ENCODE assay signal across 9 cellular contexts in genomic region chr12:59780605-59781135, GRCh38.
DNase-seq lines count a peak whose midpoint lies in the region; ATAC-seq, FAIRE-seq and TF ChIP-seq lines count a peak whose summit lies in the region.
"Had no signal": no experiment of that assay in that cellular context is flagged by ENCODE, and none has a peak within 500 bp of the region (broad histone marks: within the 10 kb centered on the region; RNA-seq: fewer than 3 reads in every experiment).

No MANE protein-coding gene starts in this region.

- H3K36me3 Mint-ChIP-seq in CD14-positive monocyte, result peaks cover 0 to 12% of the 10 kb centered on the region in 2 donors
- H3K36me3 Mint-ChIP-seq in HFFc6 (ENCODE audit: low read depth), result no peaks in the 10 kb centered on the region; the same call in 1 of the 2 replicates

- no peaks in the 10 kb centered on the region for H3K27me3 ChIP-seq in keratinocyte (ENCODE audit: control insufficient read depth, extremely low read depth, insufficient read depth, low read length)

- no peaks in the 10 kb centered on the region for H3K4me1 Mint-ChIP-seq in CD14-positive monocyte
- H3K4me1 Mint-ChIP-seq in HFFc6 (ENCODE audit: low read depth), result peaks cover 6% of the 10 kb centered on the region; the same call in 1 of the 2 replicates

- ATAC-seq in GM18498 (IDR thresholded peaks at IDR 0.05; ENCODE audit: unreplicated experiment), result no peak
- no peak for ATAC-seq in HG03520 (IDR thresholded peaks at IDR 0.05; ENCODE audit: unreplicated experiment)
- no peak for ATAC-seq in HG02759 (IDR thresholded peaks at IDR 0.05; ENCODE audit: unreplicated experiment)
- ATAC-seq in GM21825 (IDR thresholded peaks at IDR 0.05; ENCODE audit: unreplicated experiment), result no peak

- peak; percentile 23 for TF ChIP-seq CTCF in CD14-positive monocyte (IDR thresholded peaks at IDR 0.05)
- TF ChIP-seq CTCF in HFFc6 (IDR thresholded peaks at IDR 0.05), result peak; percentile 73
- 0 out of 2 replicates have a peak, but pooled peaks have one; percentile 34 for TF ChIP-seq CTCF in WI38 (IDR thresholded peaks at IDR 0.05; ENCODE audit: low read depth, low read length)
- TF ChIP-seq CTCF in keratinocyte (optimal IDR thresholded peaks at IDR 0.05 in 1 of 3, IDR thresholded peaks at IDR 0.05 in 1 of 3, conservative IDR thresholded peaks at IDR 0.05 in 1 of 3; ENCODE audit: extremely low read depth in 1 of 3, insufficient read depth in 2 of 3, low read length in 3 of 3), result peak; percentile 36 to 64 (median 57)

- H3K4me3 ChIP-seq in WI38 (ENCODE audit: low read depth, low read length), result no peak overlapping the region
- H3K4me3 ChIP-seq in keratinocyte (ENCODE audit: control insufficient read depth in 2 of 3, extremely low read depth in 1 of 3, insufficient read depth in 2 of 3, low read depth in 1 of 3, low read length in 3 of 3), result no peak overlapping the region

- DNase-seq in CD14-positive monocyte (ENCODE audit: low spot score), result no peak
- peak; percentile 22 for DNase-seq in HFFc6
- no peak for DNase-seq in keratinocyte (ENCODE audit: low read depth, low spot score)

- H3K27me3 Mint-ChIP-seq in CD14-positive monocyte (ENCODE audit: low read depth in 3 of 3) (no peaks in the 10 kb centered on the region), HFFc6 (ENCODE audit: insufficient read depth) (no peaks in the 10 kb centered on the region)

- no peaks in the 10 kb centered on the region for H3K36me3 ChIP-seq in keratinocyte (ENCODE audit: control insufficient read depth in 2 of 2, extremely low read depth in 1 of 2, insufficient read depth in 2 of 2, low read length in 2 of 2)

- intact Hi-C loops in CD14-positive monocyte (cut with micrococcal nuclease), result no loop called here

- no peaks in the 10 kb centered on the region for H3K9me3 ChIP-seq in keratinocyte (ENCODE audit: control insufficient read depth, low read depth, low read length)

- H4K20me1 ChIP-seq in keratinocyte (ENCODE audit: control insufficient read depth, extremely low read depth, insufficient read depth, low read length), result no peaks in the 10 kb centered on the region

- H3K4me1 ChIP-seq in keratinocyte (ENCODE audit: control insufficient read depth, extremely low read depth, insufficient read depth, low read length), result no peaks in the 10 kb centered on the region

- H3K27ac Mint-ChIP-seq in CD14-positive monocyte, result no peak overlapping the region
- no peak overlapping the region for H3K27ac Mint-ChIP-seq in HFFc6

- dilution Hi-C loops in keratinocyte (cut with MboI; ENCODE audit: extremely low pct_ligation_motif_present, low sequenced_read_pairs), result no loop called here

- H3K9ac ChIP-seq in keratinocyte (ENCODE audit: control insufficient read depth, extremely low read depth, insufficient read depth, low read length), result no peak overlapping the region

- H3K79me2 ChIP-seq in keratinocyte (ENCODE audit: control insufficient read depth, insufficient read depth, low read length), result no peaks in the 10 kb centered on the region

- peak overlapping the region; percentile 60 for H2AFZ ChIP-seq in keratinocyte (ENCODE audit: control insufficient read depth, low read length)

- H3K9me3 Mint-ChIP-seq in CD14-positive monocyte (peaks cover 0 to 1% (median 0%) of the 10 kb centered on the region in 7 donors), HFFc6 (no peaks in the 10 kb centered on the region)

- FAIRE-seq in keratinocyte (lab: Jason Lieb, UNC), result peak; percentile 65
- FAIRE-seq: TTC549 had no signal

- H3K9me1 ChIP-seq in keratinocyte (ENCODE audit: control insufficient read depth, extremely low read depth, insufficient read depth, low read length), result no peaks in the 10 kb centered on the region

- no peak overlapping the region for H3K4me3 Mint-ChIP-seq in CD14-positive monocyte
- no peak overlapping the region for H3K4me3 Mint-ChIP-seq in HFFc6

- no peak overlapping the region for H3K4me2 ChIP-seq in keratinocyte (ENCODE audit: control insufficient read depth, extremely low read depth, insufficient read depth, low read depth, low read length)

- no peak overlapping the region for H3K27ac ChIP-seq in keratinocyte (ENCODE audit: control insufficient read depth, insufficient read depth, low read length)

Comparison
In these comparisons a context has a peak if more than half of its experiments do, and no peak if none do; other contexts are left out.
1. CTCF ChIP-seq: peak in every context shown above with its lines; median percentile 73 in HFFc6; 57 in keratinocyte; 34 in WI38; 23 in CD14-positive monocyte.